8 cellular contexts compared by ENCODE assay signal in the genomic region with DNA sequence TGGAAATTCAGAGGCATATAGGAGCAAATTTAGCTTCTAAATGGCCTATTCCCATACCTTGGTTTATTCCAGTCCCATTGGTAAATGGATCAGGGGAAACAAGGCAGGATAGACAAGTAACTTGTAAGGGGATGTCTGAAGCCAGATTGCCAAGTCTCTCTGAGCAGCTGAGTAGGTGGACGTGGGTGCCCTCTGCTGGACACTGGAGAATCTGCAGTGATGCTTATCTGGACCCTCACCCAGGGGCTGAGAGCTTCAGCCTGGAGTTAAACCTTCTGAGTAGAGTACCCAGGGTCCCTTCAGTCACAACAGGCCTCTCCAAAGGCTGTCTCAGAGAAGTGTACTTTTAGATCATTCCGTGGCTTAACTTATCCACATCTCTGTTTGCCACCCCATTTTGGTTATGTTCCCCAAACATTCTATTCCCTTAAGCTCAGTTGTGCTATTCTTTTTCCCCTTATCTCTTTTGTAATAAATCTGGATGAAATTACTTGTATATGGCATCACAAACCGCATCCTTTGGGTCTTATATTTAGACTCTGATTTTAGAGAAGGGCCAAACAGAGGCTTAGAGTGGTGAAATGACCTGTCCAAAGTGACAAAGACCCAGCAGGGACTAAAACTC.
A peak's percentile ranks its signal among the peaks of the same experiment; 100 is the strongest.
DNase-seq lines count a peak whose midpoint lies in the region; ATAC-seq and TF ChIP-seq lines count a peak whose summit lies in the region.

No MANE protein-coding gene starts in this region.

- ATAC-seq in GM21786 (IDR thresholded peaks at IDR 0.05; ENCODE audit: unreplicated experiment) (peak; percentile 86), left ventricle myocardium superior (peak; percentile 77)

- no peaks in the 10 kb centered on the region for H3K27me3 ChIP-seq in adipocyte (replicated peaks; ENCODE audit: control insufficient read depth, insufficient read depth, low read length)
- H3K27me3 ChIP-seq in sigmoid colon, result no peaks in the 10 kb centered on the region

- H3K4me3 ChIP-seq in adipocyte (ENCODE audit: low read length) (no peak overlapping the region), sigmoid colon (no peak overlapping the region)

- intact Hi-C loops in left ventricle myocardium superior (cut with micrococcal nuclease), result loop anchor here (2.0 kb wide), 1 partner anchor 318 kb away; no protein-coding TSS in a partner anchor
- intact Hi-C loops in sigmoid colon (cut with DNase I), result loop anchor here (5.0 kb wide), 1 partner anchor 316 kb away; no protein-coding TSS in a partner anchor

- H3K27ac ChIP-seq in sigmoid colon, result no peak overlapping the region

- H3K4me1 ChIP-seq in adipocyte (ENCODE audit: control insufficient read depth, insufficient read depth, low read length) (peaks cover 11% of the 10 kb centered on the region), sigmoid colon (no peaks in the 10 kb centered on the region)

- no peak overlapping the region for H3K9ac ChIP-seq in adipocyte (ENCODE audit: low read length)

- TF ChIP-seq EP300 in sigmoid colon (IDR thresholded peaks at IDR 0.05), result no peak

- TF ChIP-seq CTCF in LNCAP (IDR thresholded peaks at IDR 0.05) (peak; percentile 91), sigmoid colon (IDR thresholded peaks at IDR 0.05) (peak in 3 of 4 experiments; percentile 43 to 81 (median 44))

- no peak for TF ChIP-seq POLR2A in sigmoid colon (IDR thresholded peaks at IDR 0.05)

- peak; percentile 86 for DNase-seq in ELF-1 (ENCODE audit: low read depth, low spot score)
- peak; percentile 65 for DNase-seq in SW480 (ENCODE audit: low spot score)
- DNase-seq in adipocyte (ENCODE audit: low read depth), result peak; percentile 80
- peak; percentile 61 for DNase-seq in left ventricle myocardium superior
- peak; percentile 70 for DNase-seq in sigmoid colon
- no peak for DNase-seq in cortex of kidney (lab: John Stamatoyannopoulos, UW)

- H3K36me3 ChIP-seq in adipocyte (ENCODE audit: control insufficient read depth, insufficient read depth, low read length, severe bottlenecking) (no peaks in the 10 kb centered on the region), sigmoid colon (no peaks in the 10 kb centered on the region)

- WGBS in sigmoid colon, 2 donors, result 23 to 29% methylated on average over 3 of the region's 3 CpGs

- no peaks in the 10 kb centered on the region for H3K9me3 ChIP-seq in adipocyte (ENCODE audit: control insufficient read depth, low read length)
- no peaks in the 10 kb centered on the region for H3K9me3 ChIP-seq in sigmoid colon
